16 cellular contexts compared by ENCODE assay signal in genomic region chr1:60891315-60891714, GRCh38.
DNase-seq lines count a peak whose midpoint lies in the region; ATAC-seq and TF ChIP-seq lines count a peak whose summit lies in the region.
"Had no signal": no experiment of that assay in that cellular context is flagged by ENCODE, and none has a peak within 500 bp of the region (broad histone marks: within the 10 kb centered on the region; RNA-seq: fewer than 3 reads in every experiment).

No MANE protein-coding gene starts in this region.

- H3K27ac ChIP-seq in SK-N-SH (ENCODE audit: low read depth in 2 of 2, low read length in 1 of 2) = peak overlapping the region in 1 of 2 experiments; percentile 89; a peak in 2 of 4 replicates
- H3K27ac ChIP-seq: GM23248 had no signal

- no peak overlapping the region for H3K4me2 ChIP-seq in SK-N-SH

- POLR2A ChIA-PET in SK-N-SH (lab: Yijun Ruan, JAX) = interaction anchor here (1.2 to 2.9 kb wide), 2 partner anchors 11 to 25 kb away, joined by 3 to 9 read pairs; no protein-coding TSS in a partner anchor

- ATAC-seq in SK-N-SH treated with all-trans-retinoic acid at 6 μM for 48 hours = no peak
- no peak for ATAC-seq in GM19035 (IDR thresholded peaks at IDR 0.05; ENCODE audit: unreplicated experiment)
- no peak for ATAC-seq in GM18511 (IDR thresholded peaks at IDR 0.05; ENCODE audit: unreplicated experiment)

- no peaks in the 10 kb centered on the region for H3F3A ChIP-seq in SK-N-SH (replicated peaks; ENCODE audit: insufficient read depth)

- no peaks in the 10 kb centered on the region for H3K27me3 ChIP-seq in SK-N-SH (ENCODE audit: insufficient read depth)

- no peak overlapping the region for H3K9ac ChIP-seq in SK-N-SH
- H3K9ac ChIP-seq: GM23248 had no signal

- TF ChIP-seq CTCF in SK-N-SH (IDR thresholded peaks at IDR 0.05) (no peak), glutamatergic neuron (IDR thresholded peaks at IDR 0.05; ENCODE audit: partially characterized antibody, unreplicated experiment) (no peak)

- no peaks in the 10 kb centered on the region for H3K9me2 ChIP-seq in SK-N-SH

- H3K4me3 ChIP-seq in SK-N-SH (ENCODE audit: low read depth in 2 of 2, low read length in 1 of 2) = no peak overlapping the region
- H3K4me3 ChIP-seq: GM23248 had no signal

- no peak for TF ChIP-seq RAD21 in SK-N-SH (IDR thresholded peaks at IDR 0.05; ENCODE audit: low read length)

- H4K20me1 ChIP-seq in SK-N-SH (ENCODE audit: insufficient read depth) = no peaks in the 10 kb centered on the region

- no peaks in the 10 kb centered on the region for H3K36me3 Mint-ChIP-seq in glutamatergic neuron (ENCODE audit: unreplicated experiment)

- CTCF ChIA-PET in SK-N-SH (lab: Yijun Ruan, JAX) = interaction anchor here (1.2 to 1.6 kb wide), 3 partner anchors 30 to 159 kb away, joined by 3 to 5 read pairs (median 4); no protein-coding TSS in a partner anchor

- 68% methylated on average over 6 of the region's 6 CpGs for WGBS in SK-N-SH (ENCODE audit: low lambda C conversion rate)

- H3K9me3 ChIP-seq in SK-N-SH = no peaks in the 10 kb centered on the region

- in situ Hi-C loops in SK-MEL-5 (cut with HindIII; ENCODE audit: low pct_unique_long_range_greater_than_20kb, low sequenced_read_pairs) = no loop called here

- H3K4me1 Mint-ChIP-seq in glutamatergic neuron (ENCODE audit: low read depth, unreplicated experiment) = peaks cover 62% of the 10 kb centered on the region
- H3K4me1 Mint-ChIP-seq: B cell had no signal

- DNase-seq in SK-N-SH = no peak
- peak; percentile 55 for DNase-seq in SK-MEL-5 (ENCODE audit: low read depth, low spot score)
- DNase-seq in glutamatergic neuron = no peak
- no peak for DNase-seq in mucosa of gallbladder (ENCODE audit: low spot score)
- DNase-seq: C1 segment of cervical spinal cord; Calu3; CD4-positive, alpha-beta T cell; DND-41; GDM1; GM23248; H9; IMR-90 had no signal

- no peaks in the 10 kb centered on the region for H3K79me2 ChIP-seq in SK-N-SH (ENCODE audit: insufficient read depth)

- H3K27me3 Mint-ChIP-seq in glutamatergic neuron (ENCODE audit: unreplicated experiment) = peaks cover 7% of the 10 kb centered on the region
- H3K27me3 Mint-ChIP-seq: B cell; CD4-positive, alpha-beta T cell had no signal

- H3K4me3 Mint-ChIP-seq in glutamatergic neuron (ENCODE audit: unreplicated experiment) = no peak overlapping the region
- H3K4me3 Mint-ChIP-seq: B cell; CD4-positive, alpha-beta T cell; H9 had no signal

- peaks cover 2% of the 10 kb centered on the region for H3K9me3 Mint-ChIP-seq in glutamatergic neuron (ENCODE audit: unreplicated experiment)
- H3K9me3 Mint-ChIP-seq: CD4-positive, alpha-beta T cell; H9 had no signal

- no peak overlapping the region for H2AFZ ChIP-seq in SK-N-SH (ENCODE audit: low read depth)
- H2AFZ ChIP-seq: GM23248 had no signal

- H3K36me3 ChIP-seq in SK-N-SH (replicated peaks in 1 of 2; ENCODE audit: control insufficient read depth in 1 of 2, insufficient read depth in 2 of 2, low read length in 1 of 2) = no peaks in the 10 kb centered on the region

- TF ChIP-seq EP300 in SK-N-SH (IDR thresholded peaks at IDR 0.05; ENCODE audit: borderline replicate concordance in 1 of 2, low read depth in 1 of 2, low read length in 1 of 2) = peak in 1 of 2 experiments; percentile 79; a peak in 2 of 4 replicates

- peaks cover 7 to 59% of the 10 kb centered on the region in 2 experiments; a peak in 2 of 4 replicates for H3K4me1 ChIP-seq in SK-N-SH (ENCODE audit: control insufficient read depth in 1 of 2, insufficient read depth in 2 of 2, low read depth in 1 of 2, low read length in 1 of 2)

- H3K27ac Mint-ChIP-seq in glutamatergic neuron (ENCODE audit: unreplicated experiment) = peak overlapping the region; percentile 70
- H3K27ac Mint-ChIP-seq: B cell; CD4-positive, alpha-beta T cell; H9 had no signal

TF ChIP-seq in SK-N-SH, 30 proteins besides CTCF, POLR2A, EP300 and RAD21:
- 0 out of 2 replicates have a peak, but pooled peaks have one; percentile 25 for TF ChIP-seq GATA2 (CRISPR knock-in tag; IDR thresholded peaks at IDR 0.05)
- TF ChIP-seq RXRA (IDR thresholded peaks at IDR 0.05; ENCODE audit: borderline replicate concordance, low read depth) = no peak
- peak; percentile 56; the same call in 1 of the 2 replicates for TF ChIP-seq RCOR1 (IDR thresholded peaks at IDR 0.05; ENCODE audit: low read length)
- no peak for TF ChIP-seq SIN3A (IDR thresholded peaks at IDR 0.05; ENCODE audit: borderline replicate concordance, low read depth, low read length)
TF ChIP-seq in SK-N-SH: peak in this region for 2.

TF ChIP-seq in SK-N-SH treated with all-trans-retinoic acid at 6 μM for 48 hours, 23 proteins besides CTCF, POLR2A, EP300 and RAD21:
- TF ChIP-seq GLIS3 (CRISPR knock-in tag; IDR thresholded peaks at IDR 0.05) (no peak), CREB5 (CRISPR knock-in tag; IDR thresholded peaks at IDR 0.05; ENCODE audit: low read depth) (no peak), PATZ1 (CRISPR knock-in tag; IDR thresholded peaks at IDR 0.05; ENCODE audit: borderline replicate concordance) (no peak), ARNTL (CRISPR knock-in tag; IDR thresholded peaks at IDR 0.05; ENCODE audit: borderline replicate concordance, low read depth) (no peak), CSRNP3 (CRISPR knock-in tag; IDR thresholded peaks at IDR 0.05) (no peak), ZFP3 (CRISPR knock-in tag; IDR thresholded peaks at IDR 0.05) (no peak), SNAI2 (CRISPR knock-in tag; IDR thresholded peaks at IDR 0.05) (no peak), BACH2 (CRISPR knock-in tag; IDR thresholded peaks at IDR 0.05; ENCODE audit: borderline replicate concordance) (no peak), ZC3H10 (CRISPR knock-in tag; IDR thresholded peaks at IDR 0.05) (no peak), ZFP30 (CRISPR knock-in tag; IDR thresholded peaks at IDR 0.05) (no peak), ISL1 (CRISPR knock-in tag; IDR thresholded peaks at IDR 0.05) (no peak), ZNF70 (CRISPR knock-in tag; IDR thresholded peaks at IDR 0.05) (no peak), POU6F1 (CRISPR knock-in tag; IDR thresholded peaks at IDR 0.05; ENCODE audit: borderline replicate concordance, low read depth) (no peak), ZNF565 (CRISPR knock-in tag; conservative IDR thresholded peaks at IDR 0.05; ENCODE audit: low read depth) (no peak)
